ENCODE assay signal across 7 cellular contexts in the genomic region with DNA sequence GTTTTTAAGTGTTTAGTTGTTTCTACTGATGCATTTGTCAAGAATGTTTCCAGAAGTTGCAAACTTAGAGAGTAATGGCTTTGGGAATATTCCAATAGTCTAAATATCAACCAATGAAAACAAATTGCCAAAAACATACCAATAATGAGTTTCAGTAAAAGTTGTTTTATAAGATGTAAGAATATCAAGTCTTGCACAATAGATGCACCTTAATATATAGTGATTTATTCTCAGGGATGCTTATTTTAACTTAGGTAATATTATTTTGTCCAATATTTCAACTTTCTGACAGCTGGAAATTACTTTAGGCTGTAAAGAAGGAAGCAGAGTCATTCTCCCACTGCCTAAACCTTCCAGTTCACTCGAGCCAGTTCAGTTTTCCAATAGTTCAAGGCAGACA. TPM values are rescaled to one million over a fixed set of nuclear protein-coding genes. Genes with fewer than 3 reads are reported as not detected.
"Had no signal": no experiment of that assay in that cellular context is flagged by ENCODE, and none has a peak within 500 bp of the region (broad histone marks: within the 10 kb centered on the region; RNA-seq: fewer than 3 reads in every experiment).

No MANE protein-coding gene starts in this region.

- FAIRE-seq: HTR-8/SVneo had no signal

- DNase-seq: KBM-7, KG1 had no signal

- H3K9ac ChIP-seq: KMS-11 had no signal

- H3K4me2 ChIP-seq: KMS-11 had no signal

- H3K27ac ChIP-seq: HL-60, KMS-11 had no signal

RNA-seq across cellular contexts. Expression of gene NMNAT2, which starts 5.4 kb away (rescaled TPM):
- total RNA-seq: HT-29 had no signal
- polyA plus RNA-seq: IgD-negative memory B cell had no signal
